Comparison of ENCODE assay signal across 8 cellular contexts in genomic region chr2:44167908-44168683, GRCh38. TPM values are rescaled to one million over a fixed set of nuclear protein-coding genes. Genes with fewer than 3 reads are reported as not detected.
DNase-seq lines count a peak whose midpoint lies in the region; ATAC-seq and TF ChIP-seq lines count a peak whose summit lies in the region.

No MANE protein-coding gene starts in this region.

- no peak for TF ChIP-seq CTCF in brain microvascular endothelial cell (IDR thresholded peaks at IDR 0.05; ENCODE audit: low read depth, low read length, missing control alignments)

- H3K27me3 ChIP-seq in brain microvascular endothelial cell (replicated peaks): no peaks in the 10 kb centered on the region

- peak overlapping the region; percentile 92 for H3K27ac ChIP-seq in brain microvascular endothelial cell

- intact Hi-C loops in sciatic nerve (cut with DNase I): no loop called here

- in situ Hi-C loops in brain microvascular endothelial cell (cut with HindIII; ENCODE audit: low pct_ligation_motif_present, low sequenced_read_pairs): no loop called here

- peak; percentile 100 for DNase-seq in A172 (ENCODE audit: low spot score)
- peak; percentile 99 for DNase-seq in NCI-H2107 treated with DMSO at 0.1 percent for 48 hours (lab: John Stamatoyannopoulos, UW; ENCODE audit: unreplicated experiment)
- peak; percentile 100 for DNase-seq in UCSD-AML1 (lab: John Stamatoyannopoulos, UW; ENCODE audit: unreplicated experiment)
- peak; percentile 100 for DNase-seq in brain microvascular endothelial cell
- DNase-seq in iPS DF 4.7 (ENCODE audit: extremely low read depth, low spot score): peak; percentile 95
- peak; percentile 98 for DNase-seq in sciatic nerve (ENCODE audit: low spot score)

- H3K4me3 ChIP-seq in brain microvascular endothelial cell (ENCODE audit: low read depth, low read length): peak overlapping the region; percentile 71

- ATAC-seq in GM18858 (IDR thresholded peaks at IDR 0.05; ENCODE audit: unreplicated experiment) (peak; percentile 76), HG03066 (IDR thresholded peaks at IDR 0.05; ENCODE audit: low read depth, unreplicated experiment) (peak; percentile 81), sciatic nerve (peak; percentile 97)

- H3K36me3 ChIP-seq in brain microvascular endothelial cell (replicated peaks): no peaks in the 10 kb centered on the region

RNA-seq across cellular contexts. Expression of gene PPM1B, which starts 0.6 kb away (rescaled TPM):
- total RNA-seq in A172 (2014; rRNA removed; shearing (Covaris generic)): 33.8 and 38.2 TPM in 2 replicates
- total RNA-seq in sciatic nerve: 50.9 TPM

Comparison
In these comparisons a context has a peak if more than half of its experiments do, and no peak if none do; other contexts are left out.
1. Peak in every context shown above with its lines: DNase-seq, ATAC-seq, H3K4me3 ChIP-seq and H3K27ac ChIP-seq.